19 cellular contexts compared by ENCODE assay signal in the genomic region with DNA sequence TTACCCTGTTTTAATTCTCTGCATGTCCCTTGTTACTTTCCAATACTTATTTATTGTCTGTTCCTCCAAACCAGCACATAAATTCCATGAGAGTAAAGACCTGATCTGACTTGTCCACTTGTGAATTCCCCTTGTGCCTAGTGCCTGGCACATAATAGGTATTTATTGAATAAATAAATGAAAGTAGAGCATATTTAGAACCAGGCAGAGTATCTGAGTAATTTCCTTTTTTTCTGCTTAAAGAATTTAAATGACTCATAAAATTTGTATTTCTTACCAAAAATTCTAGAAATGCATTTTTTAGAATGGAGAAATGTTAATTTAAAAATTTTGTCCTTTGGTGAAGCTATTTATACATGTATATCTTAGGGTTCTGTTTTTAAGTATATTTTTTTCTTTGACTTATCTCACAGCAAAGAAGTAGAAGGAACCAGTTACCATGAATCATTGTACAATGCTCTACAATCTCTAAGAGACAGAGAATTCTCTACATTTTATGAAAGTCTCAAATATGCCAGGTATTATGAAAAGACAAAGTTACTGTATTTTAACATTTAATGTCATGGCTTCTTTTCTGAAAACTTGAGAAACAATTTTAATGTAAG.
DNase-seq lines count a peak whose midpoint lies in the region; ATAC-seq and TF ChIP-seq lines count a peak whose summit lies in the region.
"Had no signal": no experiment of that assay in that cellular context is flagged by ENCODE, and none has a peak within 500 bp of the region (broad histone marks: within the 10 kb centered on the region; RNA-seq: fewer than 3 reads in every experiment).

No MANE protein-coding gene starts in this region.

- in situ Hi-C loops in astrocyte of the spinal cord (cut with HindIII; ENCODE audit: low sequenced_read_pairs), result no loop called here

- no peaks in the 10 kb centered on the region for H3K4me1 ChIP-seq in right cardiac atrium (ENCODE audit: control insufficient read depth, insufficient read depth, low read length)
- H3K4me1 ChIP-seq: body of pancreas, right lobe of liver had no signal

- no peak for ATAC-seq in right cardiac atrium
- ATAC-seq: body of pancreas, left ventricle myocardium superior, right lobe of liver had no signal

- no peak for TF ChIP-seq CTCF in astrocyte of the spinal cord (IDR thresholded peaks at IDR 0.05; ENCODE audit: low read depth, low read length)

- intact Hi-C loops in right cardiac atrium (cut with DNase I), result no loop called here

- no peak overlapping the region for H3K27ac ChIP-seq in right cardiac atrium (ENCODE audit: low read length)
- H3K27ac ChIP-seq: body of pancreas, PC-9, right lobe of liver had no signal

- DNase-seq in AG20443 (ENCODE audit: low spot score) (peak; percentile 26), HCEC 1CT (peak; percentile 64), astrocyte of the spinal cord (ENCODE audit: low read depth, low spot score) (peak; percentile 33), iris pigment epithelial cell (ENCODE audit: low read depth) (peak; percentile 53), right cardiac atrium (no peak), cerebellar cortex (ENCODE audit: low spot score) (no peak), glomerular visceral epithelial cell (ENCODE audit: extremely low spot score) (no peak)
- DNase-seq in activated CD8-positive, alpha-beta memory T cell treated with anti-CD3 and anti-CD28 coated beads for 24 hours, result no peak
- DNase-seq: activated B cell treated with CpG ODN at 0.5 μM for 24 hours; activated T-cell treated with anti-CD3 and anti-CD28 coated beads, Interleukin-2, amount 50 U/mL, for 48 hours; body of pancreas; COR-L47; left ventricle myocardium superior; NCI-H1417 treated with DMSO at 0.1 percent for 48 hours; NCI-H526; nephron progenitor cell; right lobe of liver; stimulated activated naive CD4-positive, alpha-beta T cell treated with Interleukin-2 at 50 U/mL for 16 hours had no signal

- H3K4me3 ChIP-seq in astrocyte of the spinal cord (ENCODE audit: low read depth, low read length) (no peak overlapping the region), right cardiac atrium (ENCODE audit: low read length) (no peak overlapping the region)
- H3K4me3 ChIP-seq: body of pancreas, PC-9, right lobe of liver had no signal

- H3K27me3 ChIP-seq in right cardiac atrium (ENCODE audit: control insufficient read depth, insufficient read depth), result no peaks in the 10 kb centered on the region
- H3K27me3 ChIP-seq: body of pancreas, right lobe of liver had no signal

- no peaks in the 10 kb centered on the region for H3K9me3 ChIP-seq in right cardiac atrium (ENCODE audit: control insufficient read depth, low read length)
- H3K9me3 ChIP-seq: body of pancreas, right lobe of liver had no signal

Comparison
In these comparisons a context has a peak if more than half of its experiments do, and no peak if none do; other contexts are left out.
1. DNase-seq: peak in AG20443 (single experiment), HCEC 1CT (single experiment), astrocyte of the spinal cord (single experiment) and iris pigment epithelial cell (single experiment); none in activated CD8-positive, alpha-beta memory T cell treated with anti-CD3 and anti-CD28 coated beads for 24 hours (single experiment), right cardiac atrium (0 of 3), cerebellar cortex (single experiment) and glomerular visceral epithelial cell (single experiment).